ENCODE assay signal across 13 cellular contexts in genomic region chr6:142874676-142875075, GRCh38.
DNase-seq lines count a peak whose midpoint lies in the region; ATAC-seq, FAIRE-seq and TF ChIP-seq lines count a peak whose summit lies in the region.
"Had no signal": no experiment of that assay in that cellular context is flagged by ENCODE, and none has a peak within 500 bp of the region (broad histone marks: within the 10 kb centered on the region; RNA-seq: fewer than 3 reads in every experiment).

No MANE protein-coding gene starts in this region.

- H3K27me3 Mint-ChIP-seq in activated CD4-positive, alpha-beta T cell treated with anti-CD3 and anti-CD28 coated beads for 36 hours: no peaks in the 10 kb centered on the region

- POLR2A ChIA-PET in activated CD4-positive, alpha-beta T cell treated with anti-CD3 and anti-CD28 coated beads for 36 hours (lab: Charles Lee): interaction anchor here (1.4 kb wide), 1 partner anchor 39 kb away, joined by 3 read pairs; no protein-coding TSS in a partner anchor
- POLR2A ChIA-PET in K562 (lab: Yijun Ruan, JAX): interaction anchor here (1.2 kb wide), 1 partner anchor 15 kb away, joined by 3 read pairs; no protein-coding TSS in a partner anchor

- no peak for TF ChIP-seq POLR2A in K562 (conservative IDR thresholded peaks at IDR 0.05)

- TF ChIP-seq CTCF in K562 (IDR thresholded peaks at IDR 0.05 in 2 of 3, conservative IDR thresholded peaks at IDR 0.05 in 1 of 3; ENCODE audit: insufficient read depth in 2 of 3, low read depth in 1 of 3, low read length in 3 of 3): no peak
- no peak for TF ChIP-seq CTCF in psoas muscle (IDR thresholded peaks at IDR 0.05)

- peaks cover 2% of the 10 kb centered on the region for H3K9me3 Mint-ChIP-seq in activated CD4-positive, alpha-beta T cell treated with anti-CD3 and anti-CD28 coated beads for 36 hours (ENCODE audit: low read depth)

- TF ChIP-seq RAD21 in K562 (CRISPR knock-in tag; conservative IDR thresholded peaks at IDR 0.05 in 1 of 2, IDR thresholded peaks at IDR 0.05 in 1 of 2): no peak

- H3K79me2 ChIP-seq in K562 (ENCODE audit: control insufficient read depth, insufficient read depth, low read length): no peaks in the 10 kb centered on the region

- in situ Hi-C loops in K562 (cut with MboI): no loop called here

- H3K4me2 ChIP-seq in K562 (ENCODE audit: insufficient read depth, low read length): no peak overlapping the region
- H3K4me2 ChIP-seq: SK-N-SH had no signal

- no peaks in the 10 kb centered on the region for H3K9me1 ChIP-seq in K562 (ENCODE audit: control insufficient read depth, insufficient read depth, low read length)

- 0% methylated on average over 1 of the region's 1 CpG for WGBS in K562 (ENCODE audit: insufficient coverage, low coverage, missing lambda C conversion rate)
- WGBS in psoas muscle, 3 donors: 11 to 24% (median 21%) methylated on average over 1 of the region's 1 CpG

- TF ChIP-seq EP300 in K562 (IDR thresholded peaks at IDR 0.05; ENCODE audit: low read length): no peak

- peak; percentile 47 for ATAC-seq in activated CD4-positive, alpha-beta T cell treated with anti-CD3 and anti-CD28 coated beads for 36 hours
- ATAC-seq in K562 (peak; percentile 82), psoas muscle (no peak), HG02642 (IDR thresholded peaks at IDR 0.05; ENCODE audit: poor library complexity, unreplicated experiment) (no peak)

- FAIRE-seq in K562 (lab: Jason Lieb, UNC): peak; percentile 84

- H3K27me3 ChIP-seq in HUES48 (ENCODE audit: control insufficient read depth, insufficient read depth, low read length): no peaks in the 10 kb centered on the region
- peaks cover 0 to 7% of the 10 kb centered on the region in 2 experiments; a peak in 2 of 5 replicates for H3K27me3 ChIP-seq in K562 (ENCODE audit: control insufficient read depth in 2 of 2, insufficient read depth in 2 of 2, low read length in 2 of 2)
- no peaks in the 10 kb centered on the region for H3K27me3 ChIP-seq in psoas muscle (ENCODE audit: insufficient read depth in 3 of 3, low read length in 2 of 3)

- peak overlapping the region; percentile 48 for H3K27ac Mint-ChIP-seq in activated CD4-positive, alpha-beta T cell treated with anti-CD3 and anti-CD28 coated beads for 36 hours

- H3K27ac ChIP-seq in HUES48 (ENCODE audit: low read depth, low read length): peak overlapping the region; percentile 24
- H3K27ac ChIP-seq in K562 (ENCODE audit: extremely low read depth, low read depth, low read length): no peak overlapping the region
- H3K27ac ChIP-seq in psoas muscle: peak overlapping the region; percentile 31

- CTCF ChIA-PET in activated CD4-positive, alpha-beta T cell treated with anti-CD3 and anti-CD28 coated beads for 36 hours (lab: Charles Lee): interaction anchor here (0.7 to 3.6 kb wide), 2 partner anchors 8 to 65 kb away, joined by 3 to 15 read pairs; no protein-coding TSS in a partner anchor
- CTCF ChIA-PET in K562 (lab: Yijun Ruan, JAX; ENCODE audit: low intra/inter-chr PET ratio): no interaction called here

- no peaks in the 10 kb centered on the region for H4K20me1 ChIP-seq in K562 (replicated peaks; ENCODE audit: control insufficient read depth, insufficient read depth, low read length)

- H3K9me3 ChIP-seq in HUES48 (ENCODE audit: control insufficient read depth, insufficient read depth, low read length) (no peaks in the 10 kb centered on the region), K562 (replicated peaks; ENCODE audit: control insufficient read depth, insufficient read depth, low read depth, low read length) (no peaks in the 10 kb centered on the region), psoas muscle (no peaks in the 10 kb centered on the region)
- H3K9me3 ChIP-seq: SK-N-SH had no signal

- H3K4me3 ChIP-seq in HUES48 (ENCODE audit: low read depth, low read length) (no peak overlapping the region), K562 (no peak overlapping the region), psoas muscle (no peak overlapping the region)

- H3K4me1 Mint-ChIP-seq in activated CD4-positive, alpha-beta T cell treated with anti-CD3 and anti-CD28 coated beads for 36 hours: peaks cover 90% of the 10 kb centered on the region

- no TSS peak for BruUV-seq in K562 (replicated peaks; lab: Mats Ljungman, UMichigan)

- intact Hi-C loops in activated CD4-positive, alpha-beta T cell treated with anti-CD3 and anti-CD28 coated beads for 36 hours (cut with DNase I, micrococcal nuclease): no loop called here
- intact Hi-C loops in K562 (cut with micrococcal nuclease) (no loop called here), psoas muscle (cut with DNase I) (no loop called here)

- H3K9ac ChIP-seq in HUES48 (ENCODE audit: low read depth, low read length) (no peak overlapping the region), K562 (ENCODE audit: insufficient read depth in 1 of 2, low read depth in 2 of 2, low read length in 2 of 2) (no peak overlapping the region)
- H3K9ac ChIP-seq: SK-N-SH had no signal

- H3K4me3 Mint-ChIP-seq in activated CD4-positive, alpha-beta T cell treated with anti-CD3 and anti-CD28 coated beads for 36 hours: no peak overlapping the region

- no peak for DNase-seq in activated CD4-positive, alpha-beta T cell treated with anti-CD3 and anti-CD28 coated beads for 36 hours
- DNase-seq in activated CD4-positive, alpha-beta T cell treated with anti-CD3 and anti-CD28 coated beads for 4 hours: no peak
- DNase-seq in K562 (ENCODE audit: extremely low read depth in 1 of 4, low spot score in 3 of 4): peak; percentile 26 to 64 (median 38)
- DNase-seq in psoas muscle: no peak
- DNase-seq in NCI-H748 treated with DMSO at 0.1 percent for 48 hours (lab: John Stamatoyannopoulos, UW): no peak
- DNase-seq in AML-193 (lab: John Stamatoyannopoulos, UW): no peak
- DNase-seq: activated CD4-positive, alpha-beta T cell treated with anti-CD3 and anti-CD28 coated beads, Interleukin-2, amount 50 U/mL, for 48 hours; NCI-H1092 treated with DMSO at 0.1 percent for 48 hours; SK-N-SH; stimulated activated CD4-positive, alpha-beta T cell treated with anti-CD3 and anti-CD28 coated beads, Interleukin-2, amount 100 ng/mL, for 24 hours; substantia nigra had no signal

- H3K4me1 ChIP-seq in HUES48 (ENCODE audit: control insufficient read depth, insufficient read depth, low read length) (peaks cover 15% of the 10 kb centered on the region), K562 (replicated peaks in 1 of 2; ENCODE audit: control insufficient read depth in 2 of 2, insufficient read depth in 2 of 2, low read length in 2 of 2) (peaks cover 0 to 9% of the 10 kb centered on the region in 2 experiments; a peak in 1 of 5 replicates), psoas muscle (peaks cover 69% of the 10 kb centered on the region)

- H3K36me3 ChIP-seq in HUES48 (ENCODE audit: control insufficient read depth, insufficient read depth, low read length) (no peaks in the 10 kb centered on the region), K562 (ENCODE audit: control insufficient read depth, insufficient read depth, low read length) (no peaks in the 10 kb centered on the region), psoas muscle (ENCODE audit: insufficient read depth in 1 of 2, low read depth in 1 of 2) (no peaks in the 10 kb centered on the region)

- H2AFZ ChIP-seq in K562 (ENCODE audit: low read depth, low read length): no peak overlapping the region

- H3K36me3 Mint-ChIP-seq in activated CD4-positive, alpha-beta T cell treated with anti-CD3 and anti-CD28 coated beads for 36 hours (ENCODE audit: low read depth): peaks cover 59% of the 10 kb centered on the region

TF ChIP-seq in K562, 482 proteins besides CTCF, POLR2A, EP300 and RAD21 (continues in another document):
- peak; percentile 51; the same call in 1 of the 2 replicates for TF ChIP-seq CTBP1 (IDR thresholded peaks at IDR 0.05; ENCODE audit: borderline replicate concordance)
- TF ChIP-seq TAL1 (IDR thresholded peaks at IDR 0.05): peak; percentile 33; the same call in 1 of the 2 replicates
- no peak for TF ChIP-seq HNRNPL (IDR thresholded peaks at IDR 0.05; ENCODE audit: low read depth, low read length)
- TF ChIP-seq ZNF586 (CRISPR knock-in tag; conservative IDR thresholded peaks at IDR 0.05): no peak
- TF ChIP-seq C11orf30 (IDR thresholded peaks at IDR 0.05; ENCODE audit: low read depth): peak; percentile 52; the same call in 1 of the 2 replicates
- no peak for TF ChIP-seq HNRNPUL1 (IDR thresholded peaks at IDR 0.05; ENCODE audit: low read length)
- no peak for TF ChIP-seq ZNF589 (CRISPR knock-in tag; IDR thresholded peaks at IDR 0.05; ENCODE audit: low read depth)
- TF ChIP-seq ZNF408 (CRISPR knock-in tag; IDR thresholded peaks at IDR 0.05; ENCODE audit: low read depth): no peak
- TF ChIP-seq MAFG (tag; conservative IDR thresholded peaks at IDR 0.05): peak; percentile 46; the same call in 1 of the 2 replicates
- 0 out of 2 replicates have a peak, but pooled peaks have one; percentile 9 for TF ChIP-seq GATA2 (CRISPR knock-in tag; IDR thresholded peaks at IDR 0.05)
- peak; percentile 71 for TF ChIP-seq TCF3 (CRISPR knock-in tag; IDR thresholded peaks at IDR 0.05)
- peak; percentile 42 to 53; a peak in 2 of 4 replicates for TF ChIP-seq KDM1A (IDR thresholded peaks at IDR 0.05)
- TF ChIP-seq CBX5 (IDR thresholded peaks at IDR 0.05; ENCODE audit: borderline replicate concordance, low read depth): no peak
- TF ChIP-seq NR2C2 (CRISPR knock-in tag; IDR thresholded peaks at IDR 0.05): no peak
- peak; percentile 60 for TF ChIP-seq NR2C2 (tag; IDR thresholded peaks at IDR 0.05)
- no peak for TF ChIP-seq ZNF174 (CRISPR knock-in tag; IDR thresholded peaks at IDR 0.05)
- TF ChIP-seq ZNF561 (CRISPR knock-in tag; conservative IDR thresholded peaks at IDR 0.05): no peak
- TF ChIP-seq PURB (CRISPR knock-in tag; IDR thresholded peaks at IDR 0.05; ENCODE audit: low read depth): no peak
- TF ChIP-seq NCOR1 (IDR thresholded peaks at IDR 0.05): peak; percentile 31; the same call in 1 of the 2 replicates
- TF ChIP-seq ARID1B (IDR thresholded peaks at IDR 0.05): peak; percentile 51
- TF ChIP-seq TEAD4 (IDR thresholded peaks at IDR 0.05; ENCODE audit: low read length): peak; percentile 57
- TF ChIP-seq TEAD4 (CRISPR knock-in tag; IDR thresholded peaks at IDR 0.05; ENCODE audit: borderline replicate concordance): no peak
- TF ChIP-seq NFE2 (IDR thresholded peaks at IDR 0.05; ENCODE audit: low read depth): peak; percentile 85
- peak in 1 of 2 experiments; percentile 60; a peak in 1 of 4 replicates for TF ChIP-seq RCOR1 (IDR thresholded peaks at IDR 0.05; ENCODE audit: borderline replicate concordance in 1 of 2, low read depth in 2 of 2, low read length in 2 of 2)
- TF ChIP-seq NR2C1 (IDR thresholded peaks at IDR 0.05): 0 out of 2 replicates have a peak, but pooled peaks have one; percentile 41
- 0 out of 2 replicates have a peak, but pooled peaks have one; percentile 17 for TF ChIP-seq NR2C1 (tag; IDR thresholded peaks at IDR 0.05)
- no peak for TF ChIP-seq XRCC4 (IDR thresholded peaks at IDR 0.05; ENCODE audit: extremely low read depth, insufficient read depth, insufficient read length)
- peak; percentile 32; the same call in 1 of the 2 replicates for TF ChIP-seq MAFF (IDR thresholded peaks at IDR 0.05; ENCODE audit: low read length)
- no peak for TF ChIP-seq ATF7 (IDR thresholded peaks at IDR 0.05)

Comparison
In these comparisons a context has a peak if more than half of its experiments do, and no peak if none do; other contexts are left out.
1. ATAC-seq: peak in activated CD4-positive, alpha-beta T cell treated with anti-CD3 and anti-CD28 coated beads for 36 hours (single experiment) and K562 (single experiment); none in psoas muscle (0 of 4) and HG02642 (single experiment).
2. DNase-seq: peak in K562 (4 of 4); none in activated CD4-positive, alpha-beta T cell treated with anti-CD3 and anti-CD28 coated beads for 36 hours (single experiment), activated CD4-positive, alpha-beta T cell treated with anti-CD3 and anti-CD28 coated beads for 4 hours (0 of 2), psoas muscle (0 of 2), NCI-H748 treated with DMSO at 0.1 percent for 48 hours (single experiment) and AML-193 (0 of 2).